19 cellular contexts compared by ENCODE assay signal in the genomic region with DNA sequence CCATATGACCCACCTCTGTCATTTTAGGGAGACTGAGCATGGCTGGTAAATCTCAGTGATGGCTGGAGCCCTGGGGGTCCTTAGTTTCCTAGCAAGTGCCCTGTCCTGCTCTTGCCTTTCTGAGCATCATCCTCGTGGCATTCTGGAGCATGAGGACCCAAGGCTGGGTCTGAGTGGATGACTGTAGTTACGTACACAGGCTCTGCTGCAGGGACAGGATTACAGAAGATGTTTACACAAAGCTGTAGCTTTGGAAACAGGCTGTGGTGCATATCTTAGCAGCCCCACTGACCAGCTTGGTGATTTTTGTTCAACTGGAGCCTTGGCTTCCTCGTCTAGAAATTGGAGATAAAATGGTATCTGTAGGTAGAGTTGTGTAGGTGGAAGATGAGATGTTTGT.
DNase-seq lines count a peak whose midpoint lies in the region; ATAC-seq, FAIRE-seq and TF ChIP-seq lines count a peak whose summit lies in the region.
"Had no signal": no experiment of that assay in that cellular context is flagged by ENCODE, and none has a peak within 500 bp of the region (broad histone marks: within the 10 kb centered on the region; RNA-seq: fewer than 3 reads in every experiment).

No MANE protein-coding gene starts in this region.

- no peak for FAIRE-seq in frontal cortex (lab: Jason Lieb, UNC)
- FAIRE-seq: D721Med had no signal

- TF ChIP-seq CTCF in coronary artery (IDR thresholded peaks at IDR 0.05) (no peak), thoracic aorta (IDR thresholded peaks at IDR 0.05) (no peak), BE2C (IDR thresholded peaks at IDR 0.05; ENCODE audit: low read depth, low read length) (no peak)

- ATAC-seq in thoracic aorta (ENCODE audit: insufficient number of reproducible peaks, low FRiP score, low read depth) = no peak

- H3K27ac ChIP-seq in coronary artery (peak overlapping the region; percentile 22 to 98), muscle layer of colon (ENCODE audit: low read depth, low read length) (peak overlapping the region; percentile 59), thoracic aorta (peak overlapping the region; percentile 97 to 98)
- H3K27ac ChIP-seq: C4-2B, KMS-11 had no signal

- H3K9ac ChIP-seq in muscle layer of colon (ENCODE audit: low read length) = no peak overlapping the region
- H3K9ac ChIP-seq: KMS-11 had no signal

- H3K9me3 ChIP-seq in muscle layer of colon (ENCODE audit: low read length) (no peaks in the 10 kb centered on the region), thoracic aorta (no peaks in the 10 kb centered on the region), BE2C (no peaks in the 10 kb centered on the region)

- peaks cover 54% of the 10 kb centered on the region for H3K4me1 ChIP-seq in muscle layer of colon (ENCODE audit: insufficient read depth, low read length)
- H3K4me1 ChIP-seq in thoracic aorta (ENCODE audit: control insufficient read depth in 1 of 2, low read depth in 2 of 2) = peaks cover 45 to 85% of the 10 kb centered on the region in 2 donors
- no peaks in the 10 kb centered on the region for H3K4me1 ChIP-seq in BE2C

- H3K27me3 ChIP-seq in muscle layer of colon (ENCODE audit: control insufficient read depth in 1 of 2, insufficient read depth in 2 of 2, low read length in 2 of 2) (no peaks in the 10 kb centered on the region), thoracic aorta (replicated peaks; ENCODE audit: insufficient read depth) (no peaks in the 10 kb centered on the region), BE2C (no peaks in the 10 kb centered on the region)

- DNase-seq in NCI-H2029 (lab: John Stamatoyannopoulos, UW) = peak; percentile 17
- DNase-seq in NCI-H2029 treated with DMSO at 0.1 percent for 48 hours (lab: John Stamatoyannopoulos, UW) = no peak
- DNase-seq in coronary artery (ENCODE audit: low spot score) = no peak
- no peak for DNase-seq in thoracic aorta (ENCODE audit: low spot score)
- no peak for DNase-seq in NCI-H1105 treated with DMSO at 0.1 percent for 48 hours (lab: John Stamatoyannopoulos, UW)
- no peak for DNase-seq in frontal cortex (ENCODE audit: low spot score in 2 of 2)
- no peak for DNase-seq in BE2C
- DNase-seq: AML-193, DMS79, IMR-90, NCI-H1092 treated with DMSO at 0.1 percent for 48 hours, NCI-H1694, NCI-H748 treated with DMSO at 0.1 percent for 48 hours, RPMI8226, SHP77 had no signal

- no peaks in the 10 kb centered on the region for H3K36me3 ChIP-seq in muscle layer of colon (ENCODE audit: insufficient read depth, low read length)
- H3K36me3 ChIP-seq in thoracic aorta = no peaks in the 10 kb centered on the region
- no peaks in the 10 kb centered on the region for H3K36me3 ChIP-seq in BE2C

- no peak overlapping the region for H3K4me3 ChIP-seq in coronary artery
- no peak overlapping the region for H3K4me3 ChIP-seq in muscle layer of colon (ENCODE audit: low read depth in 1 of 2, low read length in 2 of 2)
- H3K4me3 ChIP-seq in thoracic aorta = no peak overlapping the region
- H3K4me3 ChIP-seq in BE2C (ENCODE audit: low read depth, low read length) = no peak overlapping the region
